Comparison of ENCODE assay signal across 8 cellular contexts in genomic region chr1:5893699-5894278, GRCh38.
DNase-seq lines count a peak whose midpoint lies in the region; ATAC-seq and TF ChIP-seq lines count a peak whose summit lies in the region.
"Not testable (repeated sequence)": the region's sequence is repeated elsewhere in the genome, so short reads cannot be mapped to it uniquely, and the experiment has no call there.

No MANE protein-coding gene starts in this region.

- not testable (repeated sequence) for H3K27ac Mint-ChIP-seq in HFFc6

- 89 to 91% methylated on average over 12 of the region's 12 CpGs for WGBS in heart right ventricle, 2 donors

- TF ChIP-seq CTCF in AG09309 (IDR thresholded peaks at IDR 0.05; ENCODE audit: control insufficient read depth, insufficient read depth, low read depth, low read length, missing control alignments) (peak; percentile 28), DOHH2 (IDR thresholded peaks at IDR 0.05; ENCODE audit: low read depth, low read length, poor library complexity, severe bottlenecking) (peak; percentile 33), HFFc6 (IDR thresholded peaks at IDR 0.05) (peak; percentile 72), OCI-LY7 (conservative IDR thresholded peaks at IDR 0.05; ENCODE audit: low read length) (peak; percentile 61), heart right ventricle (IDR thresholded peaks at IDR 0.05) (peak in 7 of 9 donors; percentile 17 to 36 (median 29)), osteoblast (IDR thresholded peaks at IDR 0.05; ENCODE audit: extremely low read depth, low read depth, low read length) (peak; percentile 29)

- H3K27ac ChIP-seq in DOHH2 (ENCODE audit: low read depth, low read length); OCI-LY7 (ENCODE audit: low read depth, low read length, poor library complexity, severe bottlenecking); heart right ventricle; osteoblast (ENCODE audit: low read depth, low read length): not testable (repeated sequence)

- H3K36me3 ChIP-seq in DOHH2 (ENCODE audit: control insufficient read depth, low read length); OCI-LY7 (ENCODE audit: insufficient read depth, low read length); osteoblast (ENCODE audit: insufficient read depth, low read length): not testable (repeated sequence)
- H3K36me3 ChIP-seq in heart right ventricle = peaks cover 0 to 43% (median 4%) of the 10 kb centered on the region in 9 donors

- ATAC-seq in heart right ventricle = not testable (repeated sequence)

- CTCF ChIA-PET in OCI-LY7 (lab: Charles Lee; ENCODE audit: unreplicated experiment) = not testable (repeated sequence)

- H2AFZ ChIP-seq in OCI-LY7 (ENCODE audit: low read length); osteoblast (ENCODE audit: low read length): not testable (repeated sequence)

- H3K4me3 Mint-ChIP-seq in HFFc6 = not testable (repeated sequence)

- H3K4me2 ChIP-seq in DOHH2 (ENCODE audit: low read length); OCI-LY7 (ENCODE audit: low read length); osteoblast (ENCODE audit: insufficient read depth, low read length): not testable (repeated sequence)

- H3F3A ChIP-seq in DOHH2 (ENCODE audit: control insufficient read depth, insufficient read depth) = not testable (repeated sequence)

- H3K9me3 Mint-ChIP-seq in HFFc6 = not testable (repeated sequence)

- intact Hi-C loops in OCI-LY7 (cut with micrococcal nuclease; ENCODE audit: unreplicated experiment); heart right ventricle (cut with DNase I): not testable (repeated sequence)

- H3K79me2 ChIP-seq in DOHH2 (ENCODE audit: control insufficient read depth, low read length); OCI-LY7 (ENCODE audit: insufficient read depth, low read depth, low read length); osteoblast (ENCODE audit: insufficient read depth, low read length): not testable (repeated sequence)

- H3K27me3 Mint-ChIP-seq in HFFc6 (ENCODE audit: insufficient read depth) = not testable (repeated sequence)

- H3K9me3 ChIP-seq in DOHH2 (ENCODE audit: control insufficient read depth, insufficient read depth, low read length); OCI-LY7 (ENCODE audit: low read length); heart right ventricle; osteoblast (ENCODE audit: low read depth, low read length): not testable (repeated sequence)

- H4K20me1 ChIP-seq in DOHH2 (ENCODE audit: control insufficient read depth, insufficient read depth, low read depth, low read length); OCI-LY7 (ENCODE audit: insufficient read depth, low read length); osteoblast (ENCODE audit: insufficient read depth, low read length): not testable (repeated sequence)

- not testable (repeated sequence) for H3K27me3 ChIP-seq in DOHH2 (ENCODE audit: control insufficient read depth, low read length); heart right ventricle; osteoblast (ENCODE audit: insufficient read depth, low read length)

- not testable (repeated sequence) for H3K4me3 ChIP-seq in AG09309 (ENCODE audit: control insufficient read depth, low read depth, low read length); DOHH2 (ENCODE audit: low read length); OCI-LY7 (ENCODE audit: low read depth, low read length, poor library complexity, severe bottlenecking); heart right ventricle; osteoblast (ENCODE audit: insufficient read depth, low read length)

- H3K4me1 ChIP-seq in DOHH2 (ENCODE audit: control insufficient read depth, low read length); OCI-LY7 (ENCODE audit: insufficient read depth, low read length, poor library complexity, severe bottlenecking); heart right ventricle; osteoblast (ENCODE audit: insufficient read depth, low read length): not testable (repeated sequence)

- not testable (repeated sequence) for H3K9me2 ChIP-seq in DOHH2 (replicated peaks; ENCODE audit: control insufficient read depth, low read length); OCI-LY7 (ENCODE audit: insufficient read depth, low read length)

- not testable (repeated sequence) for H3K36me3 Mint-ChIP-seq in HFFc6 (ENCODE audit: low read depth)

- DNase-seq in AG09309 (ENCODE audit: low read depth); HFFc6; OCI-LY7 (ENCODE audit: low spot score); heart right ventricle; osteoblast (ENCODE audit: insufficient read length, low spot score, missing footprints): not testable (repeated sequence)
- peak; percentile 19 for DNase-seq in activated CD4-positive, alpha-beta T cell treated with anti-CD3 and anti-CD28 coated beads for 48 hours
- peak; percentile 9 for DNase-seq in dermis blood vessel endothelial cell

- H3K4me1 Mint-ChIP-seq in HFFc6 (ENCODE audit: low read depth) = peaks cover 11% of the 10 kb centered on the region

- POLR2A ChIA-PET in OCI-LY7 (lab: Charles Lee) = interaction anchor here (0.6 to 0.7 kb wide), 2 partner anchors 27 to 81 kb away, joined by 3 to 5 read pairs; no protein-coding TSS in a partner anchor

- not testable (repeated sequence) for BruUV-seq in OCI-LY7 (replicated peaks; lab: Mats Ljungman, UMichigan)
